Comparison of ENCODE assay signal across 8 cellular contexts in the genomic region with DNA sequence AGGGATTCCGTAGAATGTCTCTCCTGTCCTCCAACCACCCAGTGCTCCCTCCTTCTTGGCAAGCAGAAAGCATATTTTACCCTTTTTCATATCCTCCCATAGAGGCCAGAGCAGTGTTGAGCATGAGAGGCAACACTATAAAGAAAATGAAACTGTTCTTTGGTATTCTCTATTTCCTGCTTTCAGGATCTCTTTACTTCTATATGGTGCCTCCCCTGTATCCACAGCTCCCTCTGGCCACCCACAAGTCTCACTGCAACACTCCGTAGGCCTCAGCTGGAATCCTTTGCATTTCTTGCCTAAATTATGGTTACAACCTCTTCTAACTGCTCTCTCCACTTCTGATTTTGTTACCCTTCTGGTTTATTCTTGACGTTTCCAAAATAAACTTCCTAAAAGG.
A peak's percentile ranks its signal among the peaks of the same experiment; 100 is the strongest.
DNase-seq lines count a peak whose midpoint lies in the region; ATAC-seq and TF ChIP-seq lines count a peak whose summit lies in the region.

No MANE protein-coding gene starts in this region.

- H3K27ac ChIP-seq in adrenal gland (peak overlapping the region in 3 of 5 donors; percentile 2 to 26 (median 13)), testis (no peak overlapping the region)

- DNase-seq in Daoy (ENCODE audit: low read depth) (peak; percentile 43), NCI-H69 (lab: John Stamatoyannopoulos, UW) (peak; percentile 67), adrenal gland (peak in 2 of 7 donors; percentile 2 to 9), iris pigment epithelial cell (ENCODE audit: low read depth) (peak; percentile 67), testis (peak; percentile 45), cerebellum (ENCODE audit: low spot score) (no peak)

- WGBS in adrenal gland, 4 donors: 43 to 65% (median 52%) methylated on average over 3 of the region's 3 CpGs
- WGBS in testis, 2 donors: 46 to 55% methylated on average over 3 of the region's 3 CpGs

- H3K27me3 ChIP-seq in adrenal gland (no peaks in the 10 kb centered on the region), testis (no peaks in the 10 kb centered on the region)

- intact Hi-C loops in adrenal gland (cut with DNase I) (no loop called here), testis (cut with DNase I; ENCODE audit: low total_unique reads) (no loop called here)

- no peak for TF ChIP-seq POLR2A in adrenal gland (IDR thresholded peaks at IDR 0.05)
- no peak for TF ChIP-seq POLR2A in testis (IDR thresholded peaks at IDR 0.05)

- no peaks in the 10 kb centered on the region for H3K9me3 ChIP-seq in adrenal gland (replicated peaks in 1 of 3)
- no peaks in the 10 kb centered on the region for H3K9me3 ChIP-seq in testis

- no peak overlapping the region for H3K4me3 ChIP-seq in adrenal gland
- H3K4me3 ChIP-seq in testis: no peak overlapping the region

- ATAC-seq in GM19351 (IDR thresholded peaks at IDR 0.05; ENCODE audit: unreplicated experiment): peak; percentile 89
- ATAC-seq in HG03159 (IDR thresholded peaks at IDR 0.05; ENCODE audit: unreplicated experiment): peak; percentile 90

- H3K4me1 ChIP-seq in adrenal gland (replicated peaks in 1 of 2) (peaks cover 0 to 7% of the 10 kb centered on the region in 2 donors), testis (no peaks in the 10 kb centered on the region)

- TF ChIP-seq CTCF in adrenal gland (IDR thresholded peaks at IDR 0.05): no peak
- TF ChIP-seq CTCF in testis (IDR thresholded peaks at IDR 0.05): peak in 1 of 3 experiments; percentile 23

- H3K36me3 ChIP-seq in adrenal gland (replicated peaks in 1 of 2) (no peaks in the 10 kb centered on the region), testis (ENCODE audit: low read depth, missing control alignments) (no peaks in the 10 kb centered on the region)

Comparison
In these comparisons a context has a peak if more than half of its experiments do, and no peak if none do; other contexts are left out.
1. H3K27ac ChIP-seq: peak in adrenal gland (3 of 5); none in testis (0 of 2).